ENCODE assay signal across 3 cellular contexts in the genomic region with DNA sequence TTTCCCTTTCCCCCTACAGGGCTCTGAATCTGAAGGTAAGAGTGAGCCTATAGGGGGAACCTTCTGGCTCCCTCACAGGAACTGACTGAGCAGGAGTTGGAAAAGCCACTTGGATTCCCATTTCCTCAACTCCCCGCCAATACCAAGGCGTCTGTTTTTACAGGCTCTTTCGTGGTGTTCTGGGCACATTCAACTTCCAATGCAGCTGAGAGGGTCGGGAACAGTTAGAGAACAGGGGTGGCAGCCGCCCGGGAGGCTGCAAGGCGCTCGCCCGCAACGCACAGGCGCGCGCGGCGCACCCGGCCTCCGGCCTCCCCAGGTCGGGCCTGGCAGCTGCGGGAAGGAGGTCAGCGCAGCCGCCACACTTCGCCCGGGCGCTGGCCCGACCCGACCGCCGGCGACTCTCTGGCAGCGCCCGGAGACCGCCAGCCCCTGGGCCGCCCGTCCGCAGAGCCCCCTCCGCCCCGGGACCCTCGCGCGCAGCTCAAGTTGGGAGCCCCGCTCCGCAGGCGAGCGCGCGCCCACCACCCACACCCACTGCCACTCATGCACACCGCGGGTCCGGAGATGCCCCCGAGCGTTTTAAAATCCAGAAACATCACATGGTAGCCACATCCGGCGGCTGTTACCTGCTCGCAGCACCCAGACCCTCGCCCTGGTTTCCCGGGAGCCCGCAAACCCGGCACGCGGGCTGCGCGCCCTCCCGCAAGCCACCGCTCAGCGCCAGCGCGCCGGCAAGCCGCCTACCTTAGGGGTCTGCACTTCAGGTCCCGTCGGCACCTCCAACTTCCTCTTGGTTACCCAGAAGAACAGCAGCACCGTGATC.
TF ChIP-seq lines count a peak whose summit lies in the region.

No MANE protein-coding gene starts in this region.

TF ChIP-seq in liver, 16 proteins besides CTCF, POLR2A, EP300 and RAD21:
- TF ChIP-seq, protein P1, sequence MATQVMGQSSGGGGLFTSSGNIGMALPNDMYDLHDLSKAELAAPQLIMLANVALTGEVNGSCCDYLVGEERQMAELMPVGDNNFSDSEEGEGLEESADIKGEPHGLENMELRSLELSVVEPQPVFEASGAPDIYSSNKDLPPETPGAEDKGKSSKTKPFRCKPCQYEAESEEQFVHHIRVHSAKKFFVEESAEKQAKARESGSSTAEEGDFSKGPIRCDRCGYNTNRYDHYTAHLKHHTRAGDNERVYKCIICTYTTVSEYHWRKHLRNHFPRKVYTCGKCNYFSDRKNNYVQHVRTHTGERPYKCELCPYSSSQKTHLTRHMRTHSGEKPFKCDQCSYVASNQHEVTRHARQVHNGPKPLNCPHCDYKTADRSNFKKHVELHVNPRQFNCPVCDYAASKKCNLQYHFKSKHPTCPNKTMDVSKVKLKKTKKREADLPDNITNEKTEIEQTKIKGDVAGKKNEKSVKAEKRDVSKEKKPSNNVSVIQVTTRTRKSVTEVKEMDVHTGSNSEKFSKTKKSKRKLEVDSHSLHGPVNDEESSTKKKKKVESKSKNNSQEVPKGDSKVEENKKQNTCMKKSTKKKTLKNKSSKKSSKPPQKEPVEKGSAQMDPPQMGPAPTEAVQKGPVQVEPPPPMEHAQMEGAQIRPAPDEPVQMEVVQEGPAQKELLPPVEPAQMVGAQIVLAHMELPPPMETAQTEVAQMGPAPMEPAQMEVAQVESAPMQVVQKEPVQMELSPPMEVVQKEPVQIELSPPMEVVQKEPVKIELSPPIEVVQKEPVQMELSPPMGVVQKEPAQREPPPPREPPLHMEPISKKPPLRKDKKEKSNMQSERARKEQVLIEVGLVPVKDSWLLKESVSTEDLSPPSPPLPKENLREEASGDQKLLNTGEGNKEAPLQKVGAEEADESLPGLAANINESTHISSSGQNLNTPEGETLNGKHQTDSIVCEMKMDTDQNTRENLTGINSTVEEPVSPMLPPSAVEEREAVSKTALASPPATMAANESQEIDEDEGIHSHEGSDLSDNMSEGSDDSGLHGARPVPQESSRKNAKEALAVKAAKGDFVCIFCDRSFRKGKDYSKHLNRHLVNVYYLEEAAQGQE (IDR thresholded peaks at IDR 0.05) = no peak
- TF ChIP-seq GABPA (IDR thresholded peaks at IDR 0.05 in 1 of 2, conservative IDR thresholded peaks at IDR 0.05 in 1 of 2) (no peak), JUND (IDR thresholded peaks at IDR 0.05) (no peak), HNF4G (IDR thresholded peaks at IDR 0.05) (no peak), HNF4A (conservative IDR thresholded peaks at IDR 0.05) (no peak), TAF1 (conservative IDR thresholded peaks at IDR 0.05) (no peak), YY1 (IDR thresholded peaks at IDR 0.05) (no peak), FOXA1 (IDR thresholded peaks at IDR 0.05) (no peak), NR2F2 (IDR thresholded peaks at IDR 0.05) (no peak)
- TF ChIP-seq, protein P2, sequence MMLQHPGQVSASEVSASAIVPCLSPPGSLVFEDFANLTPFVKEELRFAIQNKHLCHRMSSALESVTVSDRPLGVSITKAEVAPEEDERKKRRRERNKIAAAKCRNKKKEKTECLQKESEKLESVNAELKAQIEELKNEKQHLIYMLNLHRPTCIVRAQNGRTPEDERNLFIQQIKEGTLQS (IDR thresholded peaks at IDR 0.05) = no peak
- TF ChIP-seq, protein P3, sequence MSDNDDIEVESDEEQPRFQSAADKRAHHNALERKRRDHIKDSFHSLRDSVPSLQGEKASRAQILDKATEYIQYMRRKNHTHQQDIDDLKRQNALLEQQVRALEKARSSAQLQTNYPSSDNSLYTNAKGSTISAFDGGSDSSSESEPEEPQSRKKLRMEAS (IDR thresholded peaks at IDR 0.05) = no peak

TF ChIP-seq in HepG2, 621 proteins besides CTCF, POLR2A, EP300 and RAD21 (continues in another document):
- TF ChIP-seq, protein P4, sequence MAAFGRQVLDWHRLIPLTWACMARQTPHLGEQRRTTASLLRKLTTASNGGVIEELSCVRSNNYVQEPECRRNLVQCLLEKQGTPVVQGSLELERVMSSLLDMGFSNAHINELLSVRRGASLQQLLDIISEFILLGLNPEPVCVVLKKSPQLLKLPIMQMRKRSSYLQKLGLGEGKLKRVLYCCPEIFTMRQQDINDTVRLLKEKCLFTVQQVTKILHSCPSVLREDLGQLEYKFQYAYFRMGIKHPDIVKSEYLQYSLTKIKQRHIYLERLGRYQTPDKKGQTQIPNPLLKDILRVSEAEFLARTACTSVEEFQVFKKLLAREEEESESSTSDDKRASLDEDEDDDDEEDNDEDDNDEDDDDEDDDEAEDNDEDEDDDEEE (CRISPR knock-in tag; IDR thresholded peaks at IDR 0.05) = no peak
- TF ChIP-seq, protein P5, sequence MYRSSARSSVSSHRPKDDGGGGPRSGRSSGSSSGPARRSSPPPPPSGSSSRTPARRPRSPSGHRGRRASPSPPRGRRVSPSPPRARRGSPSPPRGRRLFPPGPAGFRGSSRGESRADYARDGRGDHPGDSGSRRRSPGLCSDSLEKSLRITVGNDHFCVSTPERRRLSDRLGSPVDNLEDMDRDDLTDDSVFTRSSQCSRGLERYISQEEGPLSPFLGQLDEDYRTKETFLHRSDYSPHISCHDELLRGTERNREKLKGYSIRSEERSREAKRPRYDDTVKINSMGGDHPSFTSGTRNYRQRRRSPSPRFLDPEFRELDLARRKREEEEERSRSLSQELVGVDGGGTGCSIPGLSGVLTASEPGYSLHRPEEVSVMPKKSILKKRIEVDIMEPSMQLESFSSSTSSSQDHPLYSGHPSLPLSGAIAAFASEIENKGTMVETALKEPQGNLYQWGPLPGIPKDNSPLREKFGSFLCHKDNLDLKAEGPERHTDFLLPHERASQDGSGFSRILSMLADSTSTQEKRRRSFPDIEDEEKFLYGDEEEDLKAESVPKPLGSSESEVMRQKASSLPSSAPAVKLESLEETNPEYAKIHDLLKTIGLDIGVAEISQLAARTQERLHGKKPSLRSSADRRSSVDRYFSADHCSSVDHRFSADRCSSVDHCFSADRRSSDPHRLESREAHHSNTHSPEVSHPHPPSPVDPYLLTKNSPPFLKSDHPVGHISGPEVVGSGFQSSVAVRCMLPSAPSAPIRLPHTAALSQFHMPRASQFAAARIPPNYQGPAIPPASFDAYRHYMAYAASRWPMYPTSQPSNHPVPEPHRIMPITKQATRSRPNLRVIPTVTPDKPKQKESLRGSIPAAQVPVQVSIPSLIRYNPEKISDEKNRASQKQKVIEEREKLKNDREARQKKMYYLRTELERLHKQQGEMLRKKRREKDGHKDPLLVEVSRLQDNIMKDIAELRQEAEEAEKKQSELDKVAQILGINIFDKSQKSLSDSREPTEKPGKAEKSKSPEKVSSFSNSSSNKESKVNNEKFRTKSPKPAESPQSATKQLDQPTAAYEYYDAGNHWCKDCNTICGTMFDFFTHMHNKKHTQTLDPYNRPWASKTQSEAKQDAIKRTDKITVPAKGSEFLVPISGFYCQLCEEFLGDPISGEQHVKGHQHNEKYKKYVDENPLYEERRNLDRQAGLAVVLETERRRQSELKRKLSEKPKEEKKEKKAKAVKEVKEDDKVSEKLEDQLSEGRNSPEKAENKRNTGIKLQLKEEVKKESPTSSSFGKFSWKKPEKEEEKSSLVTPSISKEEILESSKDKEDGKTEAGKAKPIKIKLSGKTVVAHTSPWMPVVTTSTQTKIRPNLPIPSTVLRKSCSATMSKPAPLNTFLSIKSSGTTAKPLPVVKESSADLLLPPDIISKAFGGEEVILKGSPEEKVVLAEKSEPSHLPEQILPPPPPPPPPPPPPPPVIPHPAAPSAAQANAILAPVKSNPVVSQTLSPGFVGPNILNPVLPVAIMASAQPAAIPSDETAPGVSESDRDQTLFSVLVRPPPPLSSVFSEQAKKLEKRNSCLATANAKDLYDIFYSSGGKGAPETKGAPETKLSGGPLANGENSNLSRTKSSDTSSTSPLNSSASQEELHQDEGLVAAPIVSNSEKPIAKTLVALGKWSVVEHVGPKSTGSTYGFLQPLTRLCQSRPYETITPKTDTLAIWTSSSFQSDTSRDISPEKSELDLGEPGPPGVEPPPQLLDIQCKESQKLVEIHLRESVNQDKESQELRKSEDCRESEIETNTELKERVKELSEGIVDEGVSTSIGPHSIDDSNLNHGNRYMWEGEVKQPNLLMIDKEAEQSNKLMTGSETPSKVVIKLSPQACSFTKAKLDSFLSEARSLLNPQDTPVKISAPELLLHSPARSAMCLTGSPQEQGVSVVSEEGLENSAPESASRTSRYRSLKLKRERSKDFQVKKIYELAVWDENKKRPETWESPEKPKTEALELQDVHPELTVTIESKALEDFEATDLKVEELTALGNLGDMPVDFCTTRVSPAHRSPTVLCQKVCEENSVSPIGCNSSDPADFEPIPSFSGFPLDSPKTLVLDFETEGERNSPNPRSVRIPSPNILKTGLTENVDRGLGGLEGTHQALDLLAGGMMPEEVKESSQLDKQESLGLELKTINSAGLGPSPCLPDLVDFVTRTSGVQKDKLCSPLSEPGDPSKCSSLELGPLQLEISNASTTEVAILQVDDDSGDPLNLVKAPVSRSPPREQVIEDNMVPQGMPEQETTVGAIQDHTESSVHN (CRISPR knock-in tag; IDR thresholded peaks at IDR 0.05) = no peak

TF ChIP-seq in SK-N-SH treated with all-trans-retinoic acid at 6 μM for 48 hours, 23 proteins besides CTCF, POLR2A, EP300 and RAD21:
- TF ChIP-seq, protein P6, sequence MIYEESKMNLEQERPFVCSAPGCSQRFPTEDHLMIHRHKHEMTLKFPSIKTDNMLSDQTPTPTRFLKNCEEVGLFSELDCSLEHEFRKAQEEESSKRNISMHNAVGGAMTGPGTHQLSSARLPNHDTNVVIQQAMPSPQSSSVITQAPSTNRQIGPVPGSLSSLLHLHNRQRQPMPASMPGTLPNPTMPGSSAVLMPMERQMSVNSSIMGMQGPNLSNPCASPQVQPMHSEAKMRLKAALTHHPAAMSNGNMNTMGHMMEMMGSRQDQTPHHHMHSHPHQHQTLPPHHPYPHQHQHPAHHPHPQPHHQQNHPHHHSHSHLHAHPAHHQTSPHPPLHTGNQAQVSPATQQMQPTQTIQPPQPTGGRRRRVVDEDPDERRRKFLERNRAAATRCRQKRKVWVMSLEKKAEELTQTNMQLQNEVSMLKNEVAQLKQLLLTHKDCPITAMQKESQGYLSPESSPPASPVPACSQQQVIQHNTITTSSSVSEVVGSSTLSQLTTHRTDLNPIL (CRISPR knock-in tag; IDR thresholded peaks at IDR 0.05; ENCODE audit: low read depth) = no peak
- TF ChIP-seq, protein P7, sequence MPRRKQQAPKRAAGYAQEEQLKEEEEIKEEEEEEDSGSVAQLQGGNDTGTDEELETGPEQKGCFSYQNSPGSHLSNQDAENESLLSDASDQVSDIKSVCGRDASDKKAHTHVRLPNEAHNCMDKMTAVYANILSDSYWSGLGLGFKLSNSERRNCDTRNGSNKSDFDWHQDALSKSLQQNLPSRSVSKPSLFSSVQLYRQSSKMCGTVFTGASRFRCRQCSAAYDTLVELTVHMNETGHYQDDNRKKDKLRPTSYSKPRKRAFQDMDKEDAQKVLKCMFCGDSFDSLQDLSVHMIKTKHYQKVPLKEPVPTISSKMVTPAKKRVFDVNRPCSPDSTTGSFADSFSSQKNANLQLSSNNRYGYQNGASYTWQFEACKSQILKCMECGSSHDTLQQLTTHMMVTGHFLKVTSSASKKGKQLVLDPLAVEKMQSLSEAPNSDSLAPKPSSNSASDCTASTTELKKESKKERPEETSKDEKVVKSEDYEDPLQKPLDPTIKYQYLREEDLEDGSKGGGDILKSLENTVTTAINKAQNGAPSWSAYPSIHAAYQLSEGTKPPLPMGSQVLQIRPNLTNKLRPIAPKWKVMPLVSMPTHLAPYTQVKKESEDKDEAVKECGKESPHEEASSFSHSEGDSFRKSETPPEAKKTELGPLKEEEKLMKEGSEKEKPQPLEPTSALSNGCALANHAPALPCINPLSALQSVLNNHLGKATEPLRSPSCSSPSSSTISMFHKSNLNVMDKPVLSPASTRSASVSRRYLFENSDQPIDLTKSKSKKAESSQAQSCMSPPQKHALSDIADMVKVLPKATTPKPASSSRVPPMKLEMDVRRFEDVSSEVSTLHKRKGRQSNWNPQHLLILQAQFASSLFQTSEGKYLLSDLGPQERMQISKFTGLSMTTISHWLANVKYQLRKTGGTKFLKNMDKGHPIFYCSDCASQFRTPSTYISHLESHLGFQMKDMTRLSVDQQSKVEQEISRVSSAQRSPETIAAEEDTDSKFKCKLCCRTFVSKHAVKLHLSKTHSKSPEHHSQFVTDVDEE (CRISPR knock-in tag; IDR thresholded peaks at IDR 0.05) = no peak
